In genomic region chr20:3932277-3933073, GRCh38 we compare ENCODE assay signal across 8 cellular contexts. TPM values are rescaled to one million over a fixed set of nuclear protein-coding genes. Genes with fewer than 3 reads are reported as not detected.
DNase-seq lines count a peak whose midpoint lies in the region; TF ChIP-seq lines count a peak whose summit lies in the region.

No MANE protein-coding gene starts in this region.

- H3K27ac ChIP-seq in SK-N-MC (0 out of 2 replicates have a peak overlapping the region, but pooled peaks have one; percentile 1), fibroblast of lung (ENCODE audit: insufficient read depth, low read length) (peak overlapping the region; percentile 79), sigmoid colon (peak overlapping the region; percentile 67 to 74 (median 70))

- in situ Hi-C loops in G401 (cut with HindIII; ENCODE audit: low sequenced_read_pairs) = no loop called here

- TF ChIP-seq EP300 in sigmoid colon (IDR thresholded peaks at IDR 0.05) = no peak

- intact Hi-C loops in sigmoid colon (cut with DNase I) = loop anchor here (5.0 to 10.0 kb wide), 2 partner anchors 80 to 152 kb away; no protein-coding TSS in a partner anchor

- no peak overlapping the region for H3K9ac ChIP-seq in SK-N-MC (ENCODE audit: insufficient read length)
- peak overlapping the region; percentile 3 for H3K9ac ChIP-seq in fibroblast of lung (ENCODE audit: insufficient read depth, low read length)

- TF ChIP-seq CTCF in fibroblast of lung (conservative IDR thresholded peaks at IDR 0.05 in 1 of 2, IDR thresholded peaks at IDR 0.05 in 1 of 2; ENCODE audit: low read depth in 1 of 2, low read length in 2 of 2) (no peak), sigmoid colon (IDR thresholded peaks at IDR 0.05) (no peak)

- H2AFZ ChIP-seq in fibroblast of lung (ENCODE audit: low read length) = no peak overlapping the region

- H3K9me3 ChIP-seq in SK-N-MC (ENCODE audit: low read depth, low read length) (no peaks in the 10 kb centered on the region), fibroblast of lung (ENCODE audit: control insufficient read depth, insufficient read depth, low read depth, low read length) (no peaks in the 10 kb centered on the region), sigmoid colon (no peaks in the 10 kb centered on the region)

- H3K4me2 ChIP-seq in fibroblast of lung (ENCODE audit: extremely low read depth, insufficient read depth, low read length) = peak overlapping the region; percentile 98

- no peaks in the 10 kb centered on the region for H3K79me2 ChIP-seq in fibroblast of lung (ENCODE audit: control insufficient read depth, insufficient read depth, low read length)

- 60 to 65% methylated on average over 10 of the region's 10 CpGs for WGBS in sigmoid colon, 2 donors

- no peaks in the 10 kb centered on the region for H4K20me1 ChIP-seq in fibroblast of lung (ENCODE audit: control insufficient read depth, extremely low read depth, insufficient read depth, low read length)

- H3K36me3 ChIP-seq in SK-N-MC (ENCODE audit: insufficient read depth, low read length) (peaks cover 16% of the 10 kb centered on the region; the same call in 1 of the 2 replicates), fibroblast of lung (ENCODE audit: control insufficient read depth, insufficient read depth, low read length) (peaks cover 5% of the 10 kb centered on the region), sigmoid colon (no peaks in the 10 kb centered on the region)

- no peaks in the 10 kb centered on the region for H3K27me3 ChIP-seq in fibroblast of lung (ENCODE audit: control insufficient read depth, insufficient read depth, low read length)
- H3K27me3 ChIP-seq in sigmoid colon = no peaks in the 10 kb centered on the region

- DNase-seq in G401 (ENCODE audit: low spot score) (peak; percentile 89), SK-N-MC (ENCODE audit: low read depth, low spot score) (no peak), fibroblast of lung (ENCODE audit: low read depth in 2 of 2) (peak in 1 of 2 donors; percentile 49), sigmoid colon (no peak), MV-4-11 (lab: John Stamatoyannopoulos, UW) (no peak), D341Med (ENCODE audit: low spot score) (no peak), NOMO-1 treated with dmso at 0.1 percent for 144 hours (lab: John Stamatoyannopoulos, UW; ENCODE audit: unreplicated experiment) (no peak), AG08396 (ENCODE audit: low spot score) (no peak)

- no peak overlapping the region for H3K4me3 ChIP-seq in SK-N-MC
- peak overlapping the region; percentile 3 to 41 (median 32) for H3K4me3 ChIP-seq in fibroblast of lung (replicated peaks in 1 of 4; ENCODE audit: control extremely low read depth in 1 of 4, insufficient read depth in 1 of 4, low read depth in 3 of 4, low read length in 4 of 4)
- peak overlapping the region; percentile 26 to 51 (median 46) for H3K4me3 ChIP-seq in sigmoid colon

- H3K4me1 ChIP-seq in fibroblast of lung (ENCODE audit: control insufficient read depth, extremely low read depth, insufficient read depth, low read length) = peaks cover 27% of the 10 kb centered on the region
- H3K4me1 ChIP-seq in sigmoid colon = peaks cover 0 to 47% (median 43%) of the 10 kb centered on the region in 4 donors

- no peak for TF ChIP-seq POLR2A in sigmoid colon (IDR thresholded peaks at IDR 0.05)

RNA-seq across cellular contexts. Expression of gene PANK2, which starts 43.3 kb away (rescaled TPM):
- total RNA-seq in G401 (2014; rRNA removed; shearing (Covaris generic)) = 58.6 and 65.2 TPM in 2 replicates
- total RNA-seq in fibroblast of lung (50.8 and 51.7 TPM in 2 replicates), sigmoid colon (10 to 100 TPM; 35.1 to 43.2 (median 39.0) TPM)
- polyA plus RNA-seq in fibroblast of lung (32.0 and 33.7 TPM in 2 replicates), sigmoid colon (10 to 100 TPM; 16.2 to 26.1 (median 20.3) TPM)
- 30.9 and 41.6 TPM in 2 replicates for polyA plus RNA-seq in fibroblast of lung (2012)
- polyA minus RNA-seq in fibroblast of lung (ENCODE audit: low replicate concordance) = 4.7 and 25.1 TPM in 2 replicates

Comparison
In these comparisons a context has a peak if more than half of its experiments do, and no peak if none do; other contexts are left out.
1. H3K27ac ChIP-seq: peak in every context shown above with its lines; median percentile 79 in fibroblast of lung; 70 in sigmoid colon; 1 in SK-N-MC.